Comparison of ENCODE assay signal across 12 cellular contexts in the genomic region with DNA sequence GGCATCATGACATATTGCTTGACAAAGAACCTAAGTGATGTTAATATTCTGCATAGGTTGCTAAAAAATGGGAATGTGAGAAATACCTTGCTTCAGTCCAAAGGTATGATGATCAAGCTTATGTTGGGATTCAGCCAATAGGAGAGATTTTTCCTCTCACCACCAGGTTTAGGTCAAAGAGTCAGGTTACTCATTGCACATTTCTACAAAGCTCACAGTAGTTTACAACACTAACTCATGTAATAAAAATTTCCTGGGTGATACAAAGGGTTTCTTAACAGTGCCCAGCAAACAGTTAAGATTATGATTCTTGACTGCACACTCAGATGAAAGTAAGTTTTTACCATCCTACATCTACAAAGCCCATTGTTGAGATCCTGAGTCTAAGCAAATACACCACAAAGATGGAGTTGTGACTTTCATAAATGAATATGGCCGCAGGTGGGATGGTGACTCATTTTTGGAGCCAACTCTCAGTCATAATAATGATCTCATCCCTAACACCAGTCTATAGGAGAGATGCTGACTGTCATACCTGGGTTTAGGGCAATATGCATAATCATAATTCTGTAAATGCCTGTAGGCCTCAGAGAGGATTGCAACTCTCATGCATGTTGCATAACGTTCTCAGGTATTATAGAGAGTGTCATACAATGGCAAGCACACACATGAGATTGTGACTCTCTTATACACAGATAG. TPM values are rescaled to one million over a fixed set of nuclear protein-coding genes. Genes with fewer than 3 reads are reported as not detected.
DNase-seq lines count a peak whose midpoint lies in the region; ATAC-seq and TF ChIP-seq lines count a peak whose summit lies in the region.
"Not testable (repeated sequence)": the region's sequence is repeated elsewhere in the genome, so short reads cannot be mapped to it uniquely, and the experiment has no call there.
"Had no signal": no experiment of that assay in that cellular context is flagged by ENCODE, and none has a peak within 500 bp of the region (broad histone marks: within the 10 kb centered on the region; RNA-seq: fewer than 3 reads in every experiment).

No MANE protein-coding gene starts in this region.

- not testable (repeated sequence) for H3K36me3 Mint-ChIP-seq in activated CD8-positive, alpha-beta T cell treated with anti-CD3 and anti-CD28 coated beads for 36 hours (ENCODE audit: low read depth); stimulated activated effector memory CD8-positive, alpha-beta T cell treated with anti-CD3 and anti-CD28 coated beads, Interleukin-12 subunit alpha, Interleukin-12 subunit beta, amount 100 ng/mL, for 72 hours

- POLR2A ChIA-PET in activated CD8-positive, alpha-beta T cell treated with anti-CD3 and anti-CD28 coated beads for 36 hours (lab: Charles Lee), result not testable (repeated sequence)

- intact Hi-C loops in activated CD8-positive, alpha-beta T cell treated with anti-CD3 and anti-CD28 coated beads for 36 hours (cut with micrococcal nuclease); body of pancreas (cut with DNase I): not testable (repeated sequence)

- not testable (repeated sequence) for H3K27me3 ChIP-seq in RWPE2 (ENCODE audit: insufficient read depth, poor library complexity, severe bottlenecking); body of pancreas

- not testable (repeated sequence) for H3K4me3 Mint-ChIP-seq in activated CD8-positive, alpha-beta T cell treated with anti-CD3 and anti-CD28 coated beads for 36 hours; stimulated activated effector memory CD8-positive, alpha-beta T cell treated with anti-CD3 and anti-CD28 coated beads, Interleukin-12 subunit alpha, Interleukin-12 subunit beta, amount 100 ng/mL, for 72 hours

- H3K27ac ChIP-seq in RWPE2 (ENCODE audit: poor library complexity, severe bottlenecking); body of pancreas: not testable (repeated sequence)

- H3K4me3 ChIP-seq in RWPE2 (ENCODE audit: severe bottlenecking); body of pancreas: not testable (repeated sequence)

- H3K9me3 Mint-ChIP-seq in activated CD8-positive, alpha-beta T cell treated with anti-CD3 and anti-CD28 coated beads for 36 hours; stimulated activated effector memory CD8-positive, alpha-beta T cell treated with anti-CD3 and anti-CD28 coated beads, Interleukin-12 subunit alpha, Interleukin-12 subunit beta, amount 100 ng/mL, for 72 hours: not testable (repeated sequence)

- not testable (repeated sequence) for DNase-seq in RWPE2 (ENCODE audit: low spot score); activated CD8-positive, alpha-beta T cell treated with anti-CD3 and anti-CD28 coated beads for 36 hours; body of pancreas; stimulated activated effector memory CD8-positive, alpha-beta T cell treated with anti-CD3 and anti-CD28 coated beads, Interleukin-12 subunit alpha, Interleukin-12 subunit beta, amount 100 ng/mL, for 72 hours (ENCODE audit: low spot score in 2 of 2)

- CTCF ChIA-PET in activated CD8-positive, alpha-beta T cell treated with anti-CD3 and anti-CD28 coated beads for 36 hours (lab: Charles Lee), result not testable (repeated sequence)

- not testable (repeated sequence) for H3K4me1 Mint-ChIP-seq in activated CD8-positive, alpha-beta T cell treated with anti-CD3 and anti-CD28 coated beads for 36 hours (ENCODE audit: low read depth); stimulated activated effector memory CD8-positive, alpha-beta T cell treated with anti-CD3 and anti-CD28 coated beads, Interleukin-12 subunit alpha, Interleukin-12 subunit beta, amount 100 ng/mL, for 72 hours

- H3K4me1 ChIP-seq in RWPE2 (ENCODE audit: insufficient read depth, poor library complexity, severe bottlenecking); body of pancreas: not testable (repeated sequence)

- ATAC-seq in GM19025 (IDR thresholded peaks at IDR 0.05; ENCODE audit: low read depth, unreplicated experiment) (peak; percentile 57), HG02610 (IDR thresholded peaks at IDR 0.05; ENCODE audit: unreplicated experiment) (peak; percentile 91), RWPE2 (ENCODE audit: low read depth) (peak; percentile 89), body of pancreas (peak; percentile 42)
- peak; percentile 30 for ATAC-seq in activated CD8-positive, alpha-beta T cell treated with anti-CD3 and anti-CD28 coated beads for 36 hours
- ATAC-seq in stimulated activated effector memory CD8-positive, alpha-beta T cell treated with anti-CD3 and anti-CD28 coated beads, Interleukin-12 subunit alpha, Interleukin-12 subunit beta, amount 100 ng/mL, for 72 hours, result peak; percentile 77

- TF ChIP-seq CTCF in RWPE2 (IDR thresholded peaks at IDR 0.05; ENCODE audit: poor library complexity, severe bottlenecking); activated CD8-positive, alpha-beta T cell treated with anti-CD3 and anti-CD28 coated beads for 36 hours (IDR thresholded peaks at IDR 0.05); body of pancreas (IDR thresholded peaks at IDR 0.05): not testable (repeated sequence)

- H3K27me3 Mint-ChIP-seq in activated CD8-positive, alpha-beta T cell treated with anti-CD3 and anti-CD28 coated beads for 36 hours, result not testable (repeated sequence)

- no CpG with 5 or more reads among the region's 2 CpGs for WGBS in body of pancreas, 2 donors

- not testable (repeated sequence) for TF ChIP-seq POLR2A in body of pancreas (IDR thresholded peaks at IDR 0.05)

- H3K9me3 ChIP-seq in RWPE2 (ENCODE audit: severe bottlenecking); body of pancreas: not testable (repeated sequence)

- H3K36me3 ChIP-seq in RWPE2 (ENCODE audit: low read depth); body of pancreas (replicated peaks in 1 of 2; ENCODE audit: insufficient read depth in 1 of 2, low read depth in 2 of 2): not testable (repeated sequence)

- not testable (repeated sequence) for H3K27ac Mint-ChIP-seq in activated CD8-positive, alpha-beta T cell treated with anti-CD3 and anti-CD28 coated beads for 36 hours; stimulated activated effector memory CD8-positive, alpha-beta T cell treated with anti-CD3 and anti-CD28 coated beads, Interleukin-12 subunit alpha, Interleukin-12 subunit beta, amount 100 ng/mL, for 72 hours

RNA-seq across cellular contexts. Expression of a gene that starts 10.6 kb away (rescaled TPM):
- total RNA-seq in activated CD8-positive, alpha-beta T cell treated with anti-CD3 and anti-CD28 coated beads for 36 hours, result not detected
- not detected for total RNA-seq in body of pancreas
- total RNA-seq: CD4-positive, alpha-beta T cell; CD8-positive, alpha-beta memory T cell; GM12878; GM23338; H4; H9 had no signal

Comparison
In these comparisons a context has a peak if more than half of its experiments do, and no peak if none do; other contexts are left out.
1. ATAC-seq: peak in every context shown above with its lines; median percentile 91 in HG02610; 89 in RWPE2; 77 in stimulated activated effector memory CD8-positive, alpha-beta T cell treated with anti-CD3 and anti-CD28 coated beads, Interleukin-12 subunit alpha, Interleukin-12 subunit beta, amount 100 ng/mL, for 72 hours; 57 in GM19025; 42 in body of pancreas; 30 in activated CD8-positive, alpha-beta T cell treated with anti-CD3 and anti-CD28 coated beads for 36 hours.